8 cellular contexts compared by ENCODE assay signal in genomic region chr10:72691470-72692056, GRCh38. TPM values are rescaled to one million over a fixed set of nuclear protein-coding genes. Genes with fewer than 3 reads are reported as not detected.
DNase-seq lines count a peak whose midpoint lies in the region; ATAC-seq and TF ChIP-seq lines count a peak whose summit lies in the region.

No MANE protein-coding gene starts in this region.

- H3K4me1 ChIP-seq in NT2/D1 (ENCODE audit: insufficient read depth, insufficient read length) (no peaks in the 10 kb centered on the region), muscle layer of colon (ENCODE audit: insufficient read depth, low read length) (peaks cover 22% of the 10 kb centered on the region)

- no peak for DNase-seq in activated CD4-positive, alpha-beta T cell treated with anti-CD3 and anti-CD28 coated beads for 36 hours
- no peak for DNase-seq in activated CD4-positive, alpha-beta T cell treated with anti-CD3 and anti-CD28 coated beads for 1 hour
- no peak for DNase-seq in NT2/D1 (ENCODE audit: low read depth, low spot score)
- no peak for DNase-seq in chondrocyte (ENCODE audit: low spot score)
- DNase-seq in activated gamma-delta T cell (lab: John Stamatoyannopoulos, UW): no peak
- no peak for DNase-seq in NAMALWA (ENCODE audit: low spot score)

- no peaks in the 10 kb centered on the region for H3K36me3 ChIP-seq in NT2/D1 (ENCODE audit: insufficient read depth, insufficient read length, low read length)
- no peaks in the 10 kb centered on the region for H3K36me3 ChIP-seq in muscle layer of colon (ENCODE audit: insufficient read depth, low read length)

- intact Hi-C loops in activated CD4-positive, alpha-beta T cell treated with anti-CD3 and anti-CD28 coated beads for 36 hours (cut with DNase I, micrococcal nuclease): loop anchor here (1.0 to 10.0 kb wide), 15 partner anchors 64 to 806 kb away; partner anchors contain the start of genes MICU1 (in 2 of the 2), ANAPC16 (in 1 of the 2), ASCC1 (in 1 of the 2) and DNAJB12 (in 1 of the 2)

- peaks cover 40% of the 10 kb centered on the region for H3K4me1 Mint-ChIP-seq in activated CD4-positive, alpha-beta T cell treated with anti-CD3 and anti-CD28 coated beads for 36 hours
- peaks cover 64% of the 10 kb centered on the region for H3K4me1 Mint-ChIP-seq in chondrocyte (ENCODE audit: low read depth)

- H3K27me3 ChIP-seq in NT2/D1 (ENCODE audit: insufficient read depth, insufficient read length) (peaks cover 6% of the 10 kb centered on the region), muscle layer of colon (ENCODE audit: control insufficient read depth in 1 of 2, insufficient read depth in 2 of 2, low read length in 2 of 2) (no peaks in the 10 kb centered on the region)

- H3K9me3 ChIP-seq in NT2/D1 (ENCODE audit: insufficient read depth, low read length) (no peaks in the 10 kb centered on the region), muscle layer of colon (ENCODE audit: low read length) (no peaks in the 10 kb centered on the region)

- no peaks in the 10 kb centered on the region for H3K27me3 Mint-ChIP-seq in activated CD4-positive, alpha-beta T cell treated with anti-CD3 and anti-CD28 coated beads for 36 hours
- no peaks in the 10 kb centered on the region for H3K27me3 Mint-ChIP-seq in chondrocyte (ENCODE audit: low read depth)

- no peaks in the 10 kb centered on the region for H3K9me3 Mint-ChIP-seq in activated CD4-positive, alpha-beta T cell treated with anti-CD3 and anti-CD28 coated beads for 36 hours (ENCODE audit: low read depth)
- H3K9me3 Mint-ChIP-seq in chondrocyte (ENCODE audit: low read depth): no peaks in the 10 kb centered on the region

- H3K27ac ChIP-seq in muscle layer of colon (ENCODE audit: low read depth, low read length): peak overlapping the region; percentile 50

- ATAC-seq in activated CD4-positive, alpha-beta T cell treated with anti-CD3 and anti-CD28 coated beads for 36 hours: no peak
- no peak for ATAC-seq in GM19397 (IDR thresholded peaks at IDR 0.05; ENCODE audit: unreplicated experiment)

- H3K9ac ChIP-seq in NT2/D1 (ENCODE audit: insufficient read length, low read depth) (no peak overlapping the region), muscle layer of colon (ENCODE audit: low read length) (peak overlapping the region; percentile 24)

- H3K4me3 Mint-ChIP-seq in activated CD4-positive, alpha-beta T cell treated with anti-CD3 and anti-CD28 coated beads for 36 hours: peak overlapping the region; percentile 77
- peak overlapping the region; percentile 64 for H3K4me3 Mint-ChIP-seq in chondrocyte (ENCODE audit: unreplicated experiment)

- H3K27ac Mint-ChIP-seq in activated CD4-positive, alpha-beta T cell treated with anti-CD3 and anti-CD28 coated beads for 36 hours: peak overlapping the region; percentile 75
- H3K27ac Mint-ChIP-seq in chondrocyte (ENCODE audit: unreplicated experiment): peak overlapping the region; percentile 13

- CTCF ChIA-PET in activated CD4-positive, alpha-beta T cell treated with anti-CD3 and anti-CD28 coated beads for 36 hours (lab: Charles Lee): interaction anchor here (0.6 to 1.4 kb wide), 6 partner anchors 11 to 121 kb away, joined by 3 to 4 read pairs (median 3); partner anchors contain the start of gene MICU1

- POLR2A ChIA-PET in activated CD4-positive, alpha-beta T cell treated with anti-CD3 and anti-CD28 coated beads for 36 hours (lab: Charles Lee): interaction anchor here (0.5 to 1.0 kb wide), 9 partner anchors 7 to 404 kb away, joined by 3 to 6 read pairs (median 4); partner anchors contain the start of genes DNAJB12 and MICU1

- no peak for TF ChIP-seq CTCF in chondrocyte (IDR thresholded peaks at IDR 0.05)

- H3K36me3 Mint-ChIP-seq in activated CD4-positive, alpha-beta T cell treated with anti-CD3 and anti-CD28 coated beads for 36 hours (ENCODE audit: low read depth): no peaks in the 10 kb centered on the region
- H3K36me3 Mint-ChIP-seq in chondrocyte (ENCODE audit: low read depth): no peaks in the 10 kb centered on the region

- H3K4me3 ChIP-seq in NT2/D1 (ENCODE audit: insufficient read length, low read depth) (peak overlapping the region; percentile 78), muscle layer of colon (ENCODE audit: low read depth in 1 of 2, low read length in 2 of 2) (peak overlapping the region; percentile 11 to 92)

RNA-seq across cellular contexts. Expression of gene MCU, which starts 0.4 kb away (rescaled TPM):
- total RNA-seq in activated CD4-positive, alpha-beta T cell treated with anti-CD3 and anti-CD28 coated beads for 36 hours: 10 to 100 TPM; 15.1 to 16.0 TPM
- total RNA-seq in chondrocyte: 34.1 to 51.8 TPM (median 43.4 TPM) in 3 replicates
